8 cellular contexts compared by ENCODE assay signal in genomic region chr21:44880762-44881585, GRCh38. TPM values are rescaled to one million over a fixed set of nuclear protein-coding genes. Genes with fewer than 3 reads are reported as not detected.
DNase-seq lines count a peak whose midpoint lies in the region; ATAC-seq, FAIRE-seq and TF ChIP-seq lines count a peak whose summit lies in the region.

No MANE protein-coding gene starts in this region.

- TF ChIP-seq POLR2A in esophagus muscularis mucosa (IDR thresholded peaks at IDR 0.05; ENCODE audit: low read depth) (no peak), sigmoid colon (IDR thresholded peaks at IDR 0.05) (no peak), prostate gland (IDR thresholded peaks at IDR 0.05) (no peak)

- peak; percentile 84 for FAIRE-seq in GM19239 (lab: Jason Lieb, UNC)

- no peaks in the 10 kb centered on the region for H3K36me3 ChIP-seq in esophagus muscularis mucosa
- no peaks in the 10 kb centered on the region for H3K36me3 ChIP-seq in sigmoid colon
- H3K36me3 ChIP-seq in prostate gland, result no peaks in the 10 kb centered on the region

- ATAC-seq in left lobe of liver, result no peak

- DNase-seq in GM19239 (ENCODE audit: insufficient read length, low spot score) (no peak), RWPE1 (ENCODE audit: low spot score) (no peak), esophagus muscularis mucosa (ENCODE audit: extremely low spot score) (no peak), sigmoid colon (peak; percentile 53), left lobe of liver (ENCODE audit: low spot score) (no peak), T1000 (lab: John Stamatoyannopoulos, UW) (no peak), prostate gland (ENCODE audit: low spot score) (no peak), ureter (ENCODE audit: low spot score) (no peak)

- H3K27me3 ChIP-seq in esophagus muscularis mucosa, result no peaks in the 10 kb centered on the region
- no peaks in the 10 kb centered on the region for H3K27me3 ChIP-seq in sigmoid colon
- H3K27me3 ChIP-seq in prostate gland (replicated peaks; ENCODE audit: insufficient read depth), result no peaks in the 10 kb centered on the region

- TF ChIP-seq EP300 in esophagus muscularis mucosa (IDR thresholded peaks at IDR 0.05) (no peak), sigmoid colon (IDR thresholded peaks at IDR 0.05) (no peak)

- CTCF ChIA-PET in RWPE1 (lab: Yijun Ruan, JAX), result no interaction called here

- 43% methylated on average over 5 of the region's 6 CpGs for WGBS in esophagus muscularis mucosa
- 30 to 39% methylated on average over 6 of the region's 6 CpGs for WGBS in sigmoid colon, 2 donors
- 44% methylated on average over 6 of the region's 6 CpGs for WGBS in prostate gland

- POLR2A ChIA-PET in RWPE1 (lab: Yijun Ruan, JAX; ENCODE audit: low non-redundant PET), result no interaction called here

- H3K4me1 ChIP-seq in esophagus muscularis mucosa (peaks cover under 1 to 12% (median 8%) of the 10 kb centered on the region in 4 donors), sigmoid colon (peaks cover 0 to 1% (median 0%) of the 10 kb centered on the region in 4 donors), prostate gland (replicated peaks) (no peaks in the 10 kb centered on the region)

- H3K27ac ChIP-seq in RWPE1 (peak overlapping the region; percentile 69), esophagus muscularis mucosa (replicated peaks in 1 of 4) (peak overlapping the region in 3 of 4 donors; percentile 22 to 51 (median 27)), sigmoid colon (peak overlapping the region in 2 of 4 donors; percentile 32 to 47), prostate gland (no peak overlapping the region)

- intact Hi-C loops in esophagus muscularis mucosa (cut with DNase I) (no loop called here), sigmoid colon (cut with DNase I) (no loop called here), prostate gland (cut with DNase I) (no loop called here)

- H3K4me3 ChIP-seq in esophagus muscularis mucosa, result no peak overlapping the region
- H3K4me3 ChIP-seq in sigmoid colon, result no peak overlapping the region
- H3K4me3 ChIP-seq in prostate gland, result no peak overlapping the region

- TF ChIP-seq CTCF in RWPE1 (conservative IDR thresholded peaks at IDR 0.05; ENCODE audit: low read depth) (no peak), esophagus muscularis mucosa (IDR thresholded peaks at IDR 0.05) (no peak), sigmoid colon (IDR thresholded peaks at IDR 0.05) (no peak), prostate gland (IDR thresholded peaks at IDR 0.05) (no peak)

- H3K9me3 ChIP-seq in esophagus muscularis mucosa (no peaks in the 10 kb centered on the region), sigmoid colon (no peaks in the 10 kb centered on the region), prostate gland (no peaks in the 10 kb centered on the region)

RNA-seq across cellular contexts. Expression of gene PTTG1IP, which starts 7.5 kb away (rescaled TPM):
- total RNA-seq in esophagus muscularis mucosa (100 to 1,000 TPM; 222 to 382 (median 302) TPM), sigmoid colon (100 to 1,000 TPM; 158 to 208 (median 188) TPM), left lobe of liver (73.9 TPM), prostate gland (100 to 1,000 TPM; 216 to 244 TPM), ureter (181 TPM)
- 100 to 1,000 TPM in 1 of 3 donors, 10 to 100 TPM in 2; 49.7 to 146 (median 59.5) TPM for polyA plus RNA-seq in sigmoid colon

RNA-seq across cellular contexts. Expression of gene ITGB2, which starts 39.7 kb away (rescaled TPM):
- 100 to 1,000 TPM in 1 of 4 donors, 10 to 100 TPM in 3; 33.2 to 110 (median 44.0) TPM for total RNA-seq in esophagus muscularis mucosa
- 10 to 100 TPM; 14.7 to 82.0 (median 48.5) TPM for total RNA-seq in sigmoid colon
- 100 to 1,000 TPM in 1 of 3 donors, 10 to 100 TPM in 2; 21.0 to 103 (median 60.5) TPM for polyA plus RNA-seq in sigmoid colon
- 13.6 TPM for total RNA-seq in left lobe of liver
- total RNA-seq in prostate gland, result 10 to 100 TPM; 23.1 to 56.1 TPM
- total RNA-seq in ureter, result 35.7 TPM

RNA-seq across cellular contexts. Expression of gene SLX9, which starts 58.9 kb away (rescaled TPM):
- total RNA-seq in esophagus muscularis mucosa (10 to 100 TPM; 20.8 to 59.3 (median 27.6) TPM), sigmoid colon (10 to 100 TPM; 18.3 to 38.8 (median 22.0) TPM), left lobe of liver (19.1 TPM), prostate gland (10 to 100 TPM; 21.4 to 24.8 TPM), ureter (32.4 TPM)
- 10 to 100 TPM in 2 of 3 donors, 1 to 10 TPM in 1; 9.7 to 31.9 (median 15.0) TPM for polyA plus RNA-seq in sigmoid colon

Comparison
In these comparisons a context has a peak if more than half of its experiments do, and no peak if none do; other contexts are left out.
1. H3K27ac ChIP-seq: peak in RWPE1 (single experiment) and esophagus muscularis mucosa (3 of 4); none in prostate gland (0 of 2).